29 cellular contexts compared by ENCODE assay signal in the genomic region with DNA sequence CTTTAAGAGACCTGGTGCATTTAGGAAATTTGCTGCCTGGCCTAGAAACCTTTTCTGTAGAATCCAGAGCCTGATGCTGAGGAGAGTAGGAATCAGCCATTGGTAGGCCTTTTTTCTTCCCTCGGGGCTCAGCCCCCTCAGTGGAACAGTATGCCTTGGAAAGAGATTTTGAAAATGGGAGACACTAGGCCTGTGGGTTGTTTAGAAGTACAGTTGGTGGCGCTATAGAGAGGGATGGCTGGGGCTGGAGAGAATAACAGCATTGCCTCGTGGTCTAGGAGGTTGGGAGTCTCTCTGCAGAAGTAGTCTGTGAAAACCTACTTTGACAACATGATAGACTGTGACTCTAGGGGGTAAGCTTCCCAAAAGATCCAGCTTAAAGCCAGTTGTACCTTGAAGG. TPM values are rescaled to one million over a fixed set of nuclear protein-coding genes. Genes with fewer than 3 reads are reported as not detected.
DNase-seq lines count a peak whose midpoint lies in the region; ATAC-seq and TF ChIP-seq lines count a peak whose summit lies in the region.
"Had no signal": no experiment of that assay in that cellular context is flagged by ENCODE, and none has a peak within 500 bp of the region (broad histone marks: within the 10 kb centered on the region; RNA-seq: fewer than 3 reads in every experiment).

No MANE protein-coding gene starts in this region.

- H3K9me2 ChIP-seq in MM.1S (replicated peaks; ENCODE audit: insufficient read depth, low read length), result no peaks in the 10 kb centered on the region

- no peak for DNase-seq in activated naive CD8-positive, alpha-beta T cell treated with anti-CD3 and anti-CD28 coated beads, Interleukin-2, amount 10 ng/mL, durations not matched to agents 7 days and 5 days
- no peak for DNase-seq in activated naive CD8-positive, alpha-beta T cell treated with anti-CD3 and anti-CD28 coated beads for 36 hours
- DNase-seq in MM.1S (no peak), astrocyte of the cerebellum (ENCODE audit: low read depth) (no peak), osteoblast (ENCODE audit: insufficient read length, low spot score, missing footprints) (no peak), NCI-H2081 treated with DMSO at 0.1 percent for 48 hours (lab: John Stamatoyannopoulos, UW) (no peak), prostate gland (ENCODE audit: low spot score) (no peak)
- DNase-seq: activated CD8-positive, alpha-beta T cell treated with anti-CD3 and anti-CD28 coated beads for 36 hours; central memory CD4-positive, alpha-beta T cell; esophagus squamous epithelium; GDM1; hypothalamus; immature natural killer cell; left colon; mesenchymal stem cell; NCI-H2107; NCI-H446; stimulated activated CD4-positive, alpha-beta T cell treated with anti-CD3 and anti-CD28 coated beads, Interleukin-4, amount 100 ng/mL, for 24 hours had no signal

- H3K9ac ChIP-seq in MM.1S (ENCODE audit: low read length), result no peak overlapping the region

- H3K36me3 ChIP-seq in MM.1S (replicated peaks; ENCODE audit: insufficient read depth, low read length) (peaks cover 20% of the 10 kb centered on the region), osteoblast (ENCODE audit: insufficient read depth, low read length) (peaks cover 44% of the 10 kb centered on the region), prostate gland (no peaks in the 10 kb centered on the region)
- H3K36me3 ChIP-seq: suprapubic skin had no signal

- POLR2A ChIA-PET in activated naive CD8-positive, alpha-beta T cell treated with anti-CD3 and anti-CD28 coated beads, Interleukin-2, amount 10 ng/mL, durations not matched to agents 7 days and 5 days (lab: Charles Lee), result interaction anchor here (0.6 to 3.0 kb wide), 6 partner anchors 12 to 563 kb away, joined by 3 to 15 read pairs (median 7); a partner anchor contains a TSS

- H3K4me3 Mint-ChIP-seq in activated naive CD8-positive, alpha-beta T cell treated with anti-CD3 and anti-CD28 coated beads, Interleukin-2, amount 10 ng/mL, durations not matched to agents 7 days and 5 days, result no peak overlapping the region
- no peak overlapping the region for H3K4me3 Mint-ChIP-seq in activated naive CD8-positive, alpha-beta T cell treated with anti-CD3 and anti-CD28 coated beads for 36 hours
- H3K4me3 Mint-ChIP-seq: activated CD8-positive, alpha-beta T cell treated with anti-CD3 and anti-CD28 coated beads for 36 hours; activated naive CD8-positive, alpha-beta T cell; dendritic cell treated with granulocyte-macrophage colony-stimulating factor and Interleukin-4, amounts not matched to agents 40 ng/mL and 50 ng/mL, for 4 days; immature natural killer cell; stimulated activated memory B cell treated with anti-CD40 and anti-IgM and Interleukin-4, amounts not matched to agents 10 μg/mL and 1 μg/mL and 100 μg/mL, for 72 hours had no signal

- H2AFZ ChIP-seq in MM.1S (ENCODE audit: low read length) (no peak overlapping the region), osteoblast (ENCODE audit: low read length) (no peak overlapping the region)

- H3K27me3 ChIP-seq in MM.1S (replicated peaks; ENCODE audit: insufficient read depth, low read length) (no peaks in the 10 kb centered on the region), osteoblast (ENCODE audit: insufficient read depth, low read length) (no peaks in the 10 kb centered on the region), prostate gland (replicated peaks; ENCODE audit: insufficient read depth) (no peaks in the 10 kb centered on the region)
- H3K27me3 ChIP-seq: esophagus squamous epithelium, suprapubic skin had no signal

- WGBS in prostate gland, result 96% methylated on average over 3 of the region's 3 CpGs

- H3K9me3 Mint-ChIP-seq in activated naive CD8-positive, alpha-beta T cell treated with anti-CD3 and anti-CD28 coated beads, Interleukin-2, amount 10 ng/mL, durations not matched to agents 7 days and 5 days, result no peaks in the 10 kb centered on the region
- no peaks in the 10 kb centered on the region for H3K9me3 Mint-ChIP-seq in activated naive CD8-positive, alpha-beta T cell treated with anti-CD3 and anti-CD28 coated beads for 36 hours
- H3K9me3 Mint-ChIP-seq: activated CD8-positive, alpha-beta T cell treated with anti-CD3 and anti-CD28 coated beads for 36 hours; activated T-helper 2 cell treated with anti-CD3 and anti-CD28 coated beads, Interferon-gamma antibody, Interleukin-2, Interleukin-4, amounts not matched to agents 10 μg/mL and 5 μg/mL and 100 μg/mL, durations not matched to agents 14 hours and 24 hours and 36 hours; dendritic cell treated with granulocyte-macrophage colony-stimulating factor and Interleukin-4, amounts not matched to agents 40 ng/mL and 50 ng/mL, for 4 days; immature natural killer cell; stimulated activated memory B cell treated with anti-CD40 and anti-IgM and Interleukin-4, amounts not matched to agents 10 μg/mL and 1 μg/mL and 100 μg/mL, for 72 hours had no signal

- H3K27ac ChIP-seq in MM.1S (ENCODE audit: low read length) (no peak overlapping the region), osteoblast (ENCODE audit: low read depth, low read length) (no peak overlapping the region), prostate gland (no peak overlapping the region)
- H3K27ac ChIP-seq: esophagus squamous epithelium, HL-60, suprapubic skin had no signal

- no peaks in the 10 kb centered on the region for H3K27me3 Mint-ChIP-seq in activated naive CD8-positive, alpha-beta T cell treated with anti-CD3 and anti-CD28 coated beads, Interleukin-2, amount 10 ng/mL, durations not matched to agents 7 days and 5 days
- no peaks in the 10 kb centered on the region for H3K27me3 Mint-ChIP-seq in activated naive CD8-positive, alpha-beta T cell treated with anti-CD3 and anti-CD28 coated beads for 36 hours
- H3K27me3 Mint-ChIP-seq: activated CD8-positive, alpha-beta T cell treated with anti-CD3 and anti-CD28 coated beads for 36 hours; activated naive CD8-positive, alpha-beta T cell; dendritic cell treated with granulocyte-macrophage colony-stimulating factor and Interleukin-4, amounts not matched to agents 40 ng/mL and 50 ng/mL, for 4 days; progenitor cell of endocrine pancreas; stimulated activated memory B cell treated with anti-CD40 and anti-IgM and Interleukin-4, amounts not matched to agents 10 μg/mL and 1 μg/mL and 100 μg/mL, for 72 hours had no signal

- H3K4me1 ChIP-seq in MM.1S (ENCODE audit: low read length) (no peaks in the 10 kb centered on the region), osteoblast (ENCODE audit: insufficient read depth, low read length) (peaks cover 6% of the 10 kb centered on the region), prostate gland (replicated peaks) (no peaks in the 10 kb centered on the region)
- H3K4me1 ChIP-seq: esophagus squamous epithelium, suprapubic skin had no signal

- H4K20me1 ChIP-seq in MM.1S (ENCODE audit: insufficient read depth, low read length), result no peaks in the 10 kb centered on the region
- H4K20me1 ChIP-seq in osteoblast (ENCODE audit: insufficient read depth, low read length), result no peaks in the 10 kb centered on the region

- H3K36me3 Mint-ChIP-seq in activated naive CD8-positive, alpha-beta T cell treated with anti-CD3 and anti-CD28 coated beads, Interleukin-2, amount 10 ng/mL, durations not matched to agents 7 days and 5 days, result peaks cover 34% of the 10 kb centered on the region
- H3K36me3 Mint-ChIP-seq in activated naive CD8-positive, alpha-beta T cell treated with anti-CD3 and anti-CD28 coated beads for 36 hours, result peaks cover 31% of the 10 kb centered on the region
- H3K36me3 Mint-ChIP-seq: activated naive CD8-positive, alpha-beta T cell; immature natural killer cell; stimulated activated memory B cell treated with anti-CD40 and anti-IgM and Interleukin-4, amounts not matched to agents 10 μg/mL and 1 μg/mL and 100 μg/mL, for 72 hours had no signal

- TF ChIP-seq POLR2A in prostate gland (IDR thresholded peaks at IDR 0.05), result no peak

- TF ChIP-seq CTCF in MM.1S (IDR thresholded peaks at IDR 0.05; ENCODE audit: low read length), result peak; percentile 9; the same call in 1 of the 2 replicates
- TF ChIP-seq CTCF in astrocyte of the cerebellum (IDR thresholded peaks at IDR 0.05; ENCODE audit: low read depth, low read length, missing control alignments), result peak; percentile 14
- TF ChIP-seq CTCF in osteoblast (IDR thresholded peaks at IDR 0.05; ENCODE audit: extremely low read depth, low read depth, low read length), result peak; percentile 7
- TF ChIP-seq CTCF in prostate gland (IDR thresholded peaks at IDR 0.05), result no peak

- no peak overlapping the region for H3K4me2 ChIP-seq in MM.1S (ENCODE audit: low read depth, low read length)
- no peak overlapping the region for H3K4me2 ChIP-seq in osteoblast (ENCODE audit: insufficient read depth, low read length)

- H3K27ac Mint-ChIP-seq in activated naive CD8-positive, alpha-beta T cell treated with anti-CD3 and anti-CD28 coated beads, Interleukin-2, amount 10 ng/mL, durations not matched to agents 7 days and 5 days, result peak overlapping the region; percentile 38
- no peak overlapping the region for H3K27ac Mint-ChIP-seq in activated naive CD8-positive, alpha-beta T cell treated with anti-CD3 and anti-CD28 coated beads for 36 hours
- H3K27ac Mint-ChIP-seq: activated CD8-positive, alpha-beta T cell treated with anti-CD3 and anti-CD28 coated beads for 36 hours; activated naive CD8-positive, alpha-beta T cell; activated T-helper 2 cell treated with anti-CD3 and anti-CD28 coated beads, Interferon-gamma antibody, Interleukin-2, Interleukin-4, amounts not matched to agents 10 μg/mL and 5 μg/mL and 100 μg/mL, durations not matched to agents 14 hours and 24 hours and 36 hours; dendritic cell treated with granulocyte-macrophage colony-stimulating factor and Interleukin-4, amounts not matched to agents 40 ng/mL and 50 ng/mL, for 4 days; immature natural killer cell; progenitor cell of endocrine pancreas; stimulated activated memory B cell treated with anti-CD40 and anti-IgM and Interleukin-4, amounts not matched to agents 10 μg/mL and 1 μg/mL and 100 μg/mL, for 72 hours had no signal

- no peak overlapping the region for H3K4me3 ChIP-seq in MM.1S (ENCODE audit: low read length)
- no peak overlapping the region for H3K4me3 ChIP-seq in astrocyte of the cerebellum (ENCODE audit: low read depth, low read length)
- no peak overlapping the region for H3K4me3 ChIP-seq in osteoblast (ENCODE audit: insufficient read depth, low read length)
- no peak overlapping the region for H3K4me3 ChIP-seq in prostate gland
- H3K4me3 ChIP-seq: esophagus squamous epithelium, suprapubic skin had no signal

- intact Hi-C loops in prostate gland (cut with DNase I), result no loop called here

- peaks cover 13% of the 10 kb centered on the region; the same call in 1 of the 2 replicates for H3F3A ChIP-seq in MM.1S (ENCODE audit: insufficient read depth, low read length)

- H3K79me2 ChIP-seq in MM.1S (ENCODE audit: low read length), result peaks cover 52% of the 10 kb centered on the region
- H3K79me2 ChIP-seq in osteoblast (ENCODE audit: insufficient read depth, low read length), result peaks cover 35% of the 10 kb centered on the region

- H3K9me3 ChIP-seq in MM.1S (replicated peaks; ENCODE audit: insufficient read depth, low read length) (no peaks in the 10 kb centered on the region), osteoblast (ENCODE audit: low read depth, low read length) (no peaks in the 10 kb centered on the region), prostate gland (no peaks in the 10 kb centered on the region)
- H3K9me3 ChIP-seq: esophagus squamous epithelium, suprapubic skin had no signal

- in situ Hi-C loops in astrocyte of the cerebellum (cut with HindIII; ENCODE audit: low sequenced_read_pairs), result no loop called here

- ATAC-seq in activated naive CD8-positive, alpha-beta T cell treated with anti-CD3 and anti-CD28 coated beads, Interleukin-2, amount 10 ng/mL, durations not matched to agents 7 days and 5 days (ENCODE audit: low read depth), result peak; percentile 26
- ATAC-seq in GM18517 (IDR thresholded peaks at IDR 0.05; ENCODE audit: unreplicated experiment), result no peak
- ATAC-seq: activated CD8-positive, alpha-beta T cell treated with anti-CD3 and anti-CD28 coated beads for 36 hours; left colon; sciatic nerve; stimulated activated memory B cell treated with anti-CD40 and anti-IgM and Interleukin-4, amounts not matched to agents 10 μg/mL and 1 μg/mL and 100 μg/mL, for 72 hours had no signal

- H3K4me1 Mint-ChIP-seq in activated naive CD8-positive, alpha-beta T cell treated with anti-CD3 and anti-CD28 coated beads, Interleukin-2, amount 10 ng/mL, durations not matched to agents 7 days and 5 days, result peaks cover 26% of the 10 kb centered on the region
- H3K4me1 Mint-ChIP-seq in activated naive CD8-positive, alpha-beta T cell treated with anti-CD3 and anti-CD28 coated beads for 36 hours, result peaks cover 10% of the 10 kb centered on the region
- H3K4me1 Mint-ChIP-seq: immature natural killer cell; stimulated activated memory B cell treated with anti-CD40 and anti-IgM and Interleukin-4, amounts not matched to agents 10 μg/mL and 1 μg/mL and 100 μg/mL, for 72 hours had no signal

RNA-seq across cellular contexts. Expression of a gene that starts 8.2 kb away (rescaled TPM):
- 10 to 100 TPM; 76.5 to 87.7 TPM for total RNA-seq in activated naive CD8-positive, alpha-beta T cell treated with anti-CD3 and anti-CD28 coated beads, Interleukin-2, amount 10 ng/mL, durations not matched to agents 7 days and 5 days
- total RNA-seq in activated naive CD8-positive, alpha-beta T cell treated with anti-CD3 and anti-CD28 coated beads for 36 hours, result 10 to 100 TPM; 65.0 to 71.0 TPM
- 3.3 and 3.8 TPM in 2 replicates for total RNA-seq in osteoblast
- 10 to 100 TPM in 1 of 2 donors, 1 to 10 TPM in 1; 3.5 to 13.2 TPM for total RNA-seq in prostate gland

RNA-seq across cellular contexts. Expression of a gene that starts 16.9 kb away (rescaled TPM):
- total RNA-seq in activated naive CD8-positive, alpha-beta T cell treated with anti-CD3 and anti-CD28 coated beads, Interleukin-2, amount 10 ng/mL, durations not matched to agents 7 days and 5 days, result not detected
- total RNA-seq in activated naive CD8-positive, alpha-beta T cell treated with anti-CD3 and anti-CD28 coated beads for 36 hours, result not detected
- not detected in 2 replicates for total RNA-seq in osteoblast
- total RNA-seq in prostate gland, result not detected
- total RNA-seq: activated CD8-positive, alpha-beta T cell treated with anti-CD3 and anti-CD28 coated beads for 36 hours; activated T-helper 2 cell treated with anti-CD3 and anti-CD28 coated beads, Interferon-gamma antibody, Interleukin-2, Interleukin-4, amounts not matched to agents 10 μg/mL and 5 μg/mL and 100 μg/mL, durations not matched to agents 14 hours and 24 hours and 36 hours; astrocyte; esophagus squamous epithelium; left colon; progenitor cell of endocrine pancreas; sciatic nerve; suprapubic skin; urinary bladder had no signal

RNA-seq across cellular contexts. Expression of a gene that starts 27.5 kb away (rescaled TPM):
- total RNA-seq in activated naive CD8-positive, alpha-beta T cell treated with anti-CD3 and anti-CD28 coated beads, Interleukin-2, amount 10 ng/mL, durations not matched to agents 7 days and 5 days, result 1,000 to 10,000 TPM; 1,522 to 1,548 TPM
- 1,000 to 10,000 TPM; 2,658 to 2,665 TPM for total RNA-seq in activated naive CD8-positive, alpha-beta T cell treated with anti-CD3 and anti-CD28 coated beads for 36 hours
- total RNA-seq in osteoblast, result 1,174 and 1,221 TPM in 2 replicates
- 1,000 to 10,000 TPM; 1,669 to 3,439 TPM for total RNA-seq in prostate gland

RNA-seq across cellular contexts. Expression of a gene that starts 40.1 kb away (rescaled TPM):
- total RNA-seq in activated naive CD8-positive, alpha-beta T cell treated with anti-CD3 and anti-CD28 coated beads, Interleukin-2, amount 10 ng/mL, durations not matched to agents 7 days and 5 days, result 1 to 10 TPM; 1.3 to 1.6 TPM
- 1 to 10 TPM; 1.5 to 1.8 TPM for total RNA-seq in activated naive CD8-positive, alpha-beta T cell treated with anti-CD3 and anti-CD28 coated beads for 36 hours
- total RNA-seq in osteoblast (under 0.01 TPM in 1 of 2 replicates, not detected in the other), prostate gland (not detected)
- total RNA-seq: astrocyte, urinary bladder had no signal

RNA-seq across cellular contexts. Expression of a gene that starts 52.3 kb away (rescaled TPM):
- 10 to 100 TPM; 68.8 to 70.7 TPM for total RNA-seq in activated naive CD8-positive, alpha-beta T cell treated with anti-CD3 and anti-CD28 coated beads, Interleukin-2, amount 10 ng/mL, durations not matched to agents 7 days and 5 days
- total RNA-seq in activated naive CD8-positive, alpha-beta T cell treated with anti-CD3 and anti-CD28 coated beads for 36 hours, result 10 to 100 TPM; 53.3 to 57.1 TPM
- total RNA-seq in osteoblast, result 33.7 and 35.1 TPM in 2 replicates
- 10 to 100 TPM in 1 of 2 donors, 1 to 10 TPM in 1; 5.2 to 15.5 TPM for total RNA-seq in prostate gland

Comparison
In these comparisons a context has a peak if more than half of its experiments do, and no peak if none do; other contexts are left out.
1. CTCF ChIP-seq: peak in MM.1S (single experiment), astrocyte of the cerebellum (single experiment) and osteoblast (single experiment); none in prostate gland (0 of 4).
2. RNA of a gene that starts 8.2 kb away (total RNA-seq): 76.5 to 87.7 TPM in activated naive CD8-positive, alpha-beta T cell treated with anti-CD3 and anti-CD28 coated beads, Interleukin-2, amount 10 ng/mL, durations not matched to agents 7 days and 5 days and 65.0 to 71.0 TPM in activated naive CD8-positive, alpha-beta T cell treated with anti-CD3 and anti-CD28 coated beads for 36 hours; 3.5 to 13.2 TPM in prostate gland and 3.3 to 3.8 TPM in osteoblast; every median in the first group is over 4 times any median in the second.